18 cellular contexts compared by ENCODE assay signal in genomic region chr10:124321433-124322072, GRCh38.
A peak's percentile ranks its signal among the peaks of the same experiment; 100 is the strongest.
DNase-seq lines count a peak whose midpoint lies in the region; ATAC-seq and TF ChIP-seq lines count a peak whose summit lies in the region.
"Had no signal": no experiment of that assay in that cellular context is flagged by ENCODE, and none has a peak within 500 bp of the region (broad histone marks: within the 10 kb centered on the region; RNA-seq: fewer than 3 reads in every experiment).

No MANE protein-coding gene starts in this region.

- H3K36me3 ChIP-seq in endodermal cell (ENCODE audit: control insufficient read depth, insufficient read depth, low read length) (no peaks in the 10 kb centered on the region), neural progenitor cell (no peaks in the 10 kb centered on the region)

- H3K27ac ChIP-seq in endodermal cell (ENCODE audit: low read depth, low read length) (no peak overlapping the region), neural progenitor cell (no peak overlapping the region)
- H3K27ac ChIP-seq: C4-2B, GM23248 had no signal

- no peak overlapping the region for H3K4me3 Mint-ChIP-seq in activated T-helper 1 cell treated with anti-CD3 and anti-CD28 coated beads, Interleukin-12 subunit alpha, Interleukin-12 subunit beta, Interleukin-2, Interleukin-4 antibody, amounts not matched to agents 30 ng/mL and 10 ng/mL and 1 ng/mL, durations not matched to agents 14 hours and 24 hours and 36 hours
- H3K4me3 Mint-ChIP-seq in endodermal cell: no peak overlapping the region
- H3K4me3 Mint-ChIP-seq in neural progenitor cell: no peak overlapping the region
- H3K4me3 Mint-ChIP-seq in type B pancreatic cell: no peak overlapping the region
- no peak overlapping the region for H3K4me3 Mint-ChIP-seq in activated T-cell treated with anti-CD3 and anti-CD28 coated beads, Interleukin-2, amount 50 U/mL, for 4 hours
- H3K4me3 Mint-ChIP-seq in activated CD8-positive, alpha-beta T cell treated with anti-CD3 and anti-CD28 coated beads, Interleukin-2, amount 10 ng/mL, durations not matched to agents 7 days and 5 days: no peak overlapping the region
- H3K4me3 Mint-ChIP-seq: CD8-positive, alpha-beta T cell had no signal

- no peaks in the 10 kb centered on the region for H3K79me2 ChIP-seq in neural progenitor cell (ENCODE audit: low read depth)

- H3K27me3 ChIP-seq in endodermal cell (ENCODE audit: control insufficient read depth, insufficient read depth, low read length, poor library complexity, severe bottlenecking) (no peaks in the 10 kb centered on the region), neural progenitor cell (no peaks in the 10 kb centered on the region)

- intact Hi-C loops in activated T-helper 1 cell treated with anti-CD3 and anti-CD28 coated beads, Interleukin-12 subunit alpha, Interleukin-12 subunit beta, Interleukin-2, Interleukin-4 antibody, amounts not matched to agents 30 ng/mL and 10 ng/mL and 1 ng/mL, durations not matched to agents 14 hours and 24 hours and 36 hours (cut with micrococcal nuclease): no loop called here

- H2AFZ ChIP-seq in neural progenitor cell (replicated peaks): no peak overlapping the region
- H2AFZ ChIP-seq: GM23248 had no signal

- no peak for DNase-seq in activated T-helper 1 cell treated with anti-CD3 and anti-CD28 coated beads, Interleukin-12 subunit alpha, Interleukin-12 subunit beta, Interleukin-2, Interleukin-4 antibody, amounts not matched to agents 30 ng/mL and 10 ng/mL and 1 ng/mL, durations not matched to agents 14 hours and 24 hours and 36 hours (ENCODE audit: low spot score)
- peak; percentile 28 for DNase-seq in endodermal cell
- DNase-seq in neural progenitor cell (ENCODE audit: low spot score): no peak
- peak; percentile 44 for DNase-seq in type B pancreatic cell (ENCODE audit: extremely low spot score, unreplicated experiment)
- no peak for DNase-seq in activated T-cell treated with anti-CD3 and anti-CD28 coated beads, Interleukin-2, amount 50 U/mL, for 4 hours
- DNase-seq in NCI-H1105 treated with DMSO at 0.1 percent for 48 hours (lab: John Stamatoyannopoulos, UW): no peak
- no peak for DNase-seq in activated CD8-positive, alpha-beta T cell treated with anti-CD3 and anti-CD28 coated beads, Interleukin-2, amount 10 ng/mL, durations not matched to agents 7 days and 5 days
- DNase-seq: GM23248, H7, KBM-7, NCI-H2029, NCI-H446, NCI-H524 treated with DMSO at 0.1 percent for 48 hours, NCI-H774, SIG-M5 had no signal

- H3K36me3 Mint-ChIP-seq in activated T-helper 1 cell treated with anti-CD3 and anti-CD28 coated beads, Interleukin-12 subunit alpha, Interleukin-12 subunit beta, Interleukin-2, Interleukin-4 antibody, amounts not matched to agents 30 ng/mL and 10 ng/mL and 1 ng/mL, durations not matched to agents 14 hours and 24 hours and 36 hours (ENCODE audit: low read depth): no peaks in the 10 kb centered on the region
- H3K36me3 Mint-ChIP-seq in endodermal cell (ENCODE audit: low read depth) (no peaks in the 10 kb centered on the region), neural progenitor cell (no peaks in the 10 kb centered on the region), type B pancreatic cell (no peaks in the 10 kb centered on the region)
- no peaks in the 10 kb centered on the region for H3K36me3 Mint-ChIP-seq in activated T-cell treated with anti-CD3 and anti-CD28 coated beads, Interleukin-2, amount 50 U/mL, for 4 hours (ENCODE audit: insufficient read depth)
- no peaks in the 10 kb centered on the region for H3K36me3 Mint-ChIP-seq in activated CD8-positive, alpha-beta T cell treated with anti-CD3 and anti-CD28 coated beads, Interleukin-2, amount 10 ng/mL, durations not matched to agents 7 days and 5 days (ENCODE audit: low read depth)
- H3K36me3 Mint-ChIP-seq: CD8-positive, alpha-beta T cell had no signal

- no peaks in the 10 kb centered on the region for H3F3A ChIP-seq in neural progenitor cell (ENCODE audit: low read depth)

- H3K4me1 ChIP-seq in endodermal cell (ENCODE audit: control insufficient read depth, insufficient read depth, low read length): no peaks in the 10 kb centered on the region
- H3K4me1 ChIP-seq in neural progenitor cell: no peaks in the 10 kb centered on the region
- H3K4me1 ChIP-seq: Caco-2 had no signal

- no peaks in the 10 kb centered on the region for H3K9me3 ChIP-seq in endodermal cell (ENCODE audit: control insufficient read depth, low read length)
- H3K9me3 ChIP-seq in neural progenitor cell (ENCODE audit: low read depth): no peaks in the 10 kb centered on the region
- H3K9me3 ChIP-seq: Caco-2 had no signal

- no peaks in the 10 kb centered on the region for H3K27me3 Mint-ChIP-seq in activated T-helper 1 cell treated with anti-CD3 and anti-CD28 coated beads, Interleukin-12 subunit alpha, Interleukin-12 subunit beta, Interleukin-2, Interleukin-4 antibody, amounts not matched to agents 30 ng/mL and 10 ng/mL and 1 ng/mL, durations not matched to agents 14 hours and 24 hours and 36 hours (ENCODE audit: insufficient read depth)
- no peaks in the 10 kb centered on the region for H3K27me3 Mint-ChIP-seq in endodermal cell (ENCODE audit: insufficient read depth)
- peaks cover 2% of the 10 kb centered on the region for H3K27me3 Mint-ChIP-seq in neural progenitor cell (ENCODE audit: insufficient read depth, low read depth)
- peaks cover 5% of the 10 kb centered on the region for H3K27me3 Mint-ChIP-seq in type B pancreatic cell
- peaks cover 4% of the 10 kb centered on the region for H3K27me3 Mint-ChIP-seq in activated T-cell treated with anti-CD3 and anti-CD28 coated beads, Interleukin-2, amount 50 U/mL, for 4 hours (ENCODE audit: low read depth)
- no peaks in the 10 kb centered on the region for H3K27me3 Mint-ChIP-seq in activated CD8-positive, alpha-beta T cell treated with anti-CD3 and anti-CD28 coated beads, Interleukin-2, amount 10 ng/mL, durations not matched to agents 7 days and 5 days (ENCODE audit: low read depth)

- POLR2A ChIA-PET in activated CD8-positive, alpha-beta T cell treated with anti-CD3 and anti-CD28 coated beads, Interleukin-2, amount 10 ng/mL, durations not matched to agents 7 days and 5 days (lab: Charles Lee): no interaction called here

- no peaks in the 10 kb centered on the region for H4K20me1 ChIP-seq in neural progenitor cell (ENCODE audit: low read depth)

- TF ChIP-seq CTCF in endodermal cell (conservative IDR thresholded peaks at IDR 0.05): no peak
- no peak for TF ChIP-seq CTCF in neural progenitor cell (IDR thresholded peaks at IDR 0.05)
- TF ChIP-seq CTCF in type B pancreatic cell (conservative IDR thresholded peaks at IDR 0.05): no peak

- H3K4me3 ChIP-seq in endodermal cell (ENCODE audit: low read length) (no peak overlapping the region), neural progenitor cell (no peak overlapping the region)
- H3K4me3 ChIP-seq: GM23248 had no signal

- H3K9me3 Mint-ChIP-seq in activated T-helper 1 cell treated with anti-CD3 and anti-CD28 coated beads, Interleukin-12 subunit alpha, Interleukin-12 subunit beta, Interleukin-2, Interleukin-4 antibody, amounts not matched to agents 30 ng/mL and 10 ng/mL and 1 ng/mL, durations not matched to agents 14 hours and 24 hours and 36 hours: no peaks in the 10 kb centered on the region
- no peaks in the 10 kb centered on the region for H3K9me3 Mint-ChIP-seq in endodermal cell
- H3K9me3 Mint-ChIP-seq in neural progenitor cell: no peaks in the 10 kb centered on the region
- no peaks in the 10 kb centered on the region for H3K9me3 Mint-ChIP-seq in type B pancreatic cell
- no peaks in the 10 kb centered on the region for H3K9me3 Mint-ChIP-seq in activated T-cell treated with anti-CD3 and anti-CD28 coated beads, Interleukin-2, amount 50 U/mL, for 4 hours
- no peaks in the 10 kb centered on the region for H3K9me3 Mint-ChIP-seq in activated CD8-positive, alpha-beta T cell treated with anti-CD3 and anti-CD28 coated beads, Interleukin-2, amount 10 ng/mL, durations not matched to agents 7 days and 5 days (ENCODE audit: insufficient read depth)
- H3K9me3 Mint-ChIP-seq: CD8-positive, alpha-beta T cell had no signal

- H3K27ac Mint-ChIP-seq in activated T-helper 1 cell treated with anti-CD3 and anti-CD28 coated beads, Interleukin-12 subunit alpha, Interleukin-12 subunit beta, Interleukin-2, Interleukin-4 antibody, amounts not matched to agents 30 ng/mL and 10 ng/mL and 1 ng/mL, durations not matched to agents 14 hours and 24 hours and 36 hours: peak overlapping the region; percentile 44
- no peak overlapping the region for H3K27ac Mint-ChIP-seq in endodermal cell
- H3K27ac Mint-ChIP-seq in neural progenitor cell: peak overlapping the region; percentile 33
- H3K27ac Mint-ChIP-seq in type B pancreatic cell: peak overlapping the region; percentile 52
- H3K27ac Mint-ChIP-seq in activated CD8-positive, alpha-beta T cell treated with anti-CD3 and anti-CD28 coated beads, Interleukin-2, amount 10 ng/mL, durations not matched to agents 7 days and 5 days: no peak overlapping the region
- H3K27ac Mint-ChIP-seq: CD8-positive, alpha-beta T cell had no signal

- WGBS in endodermal cell (ENCODE audit: insufficient coverage in 1 of 2, insufficient read length in 1 of 2), 2 experiments: 95 to 98% methylated on average over 18 to 19 of the region's 19 CpGs

- no peaks in the 10 kb centered on the region for H3K4me1 Mint-ChIP-seq in activated T-helper 1 cell treated with anti-CD3 and anti-CD28 coated beads, Interleukin-12 subunit alpha, Interleukin-12 subunit beta, Interleukin-2, Interleukin-4 antibody, amounts not matched to agents 30 ng/mL and 10 ng/mL and 1 ng/mL, durations not matched to agents 14 hours and 24 hours and 36 hours (ENCODE audit: low read depth)
- no peaks in the 10 kb centered on the region for H3K4me1 Mint-ChIP-seq in endodermal cell
- H3K4me1 Mint-ChIP-seq in neural progenitor cell: peaks cover 5% of the 10 kb centered on the region
- H3K4me1 Mint-ChIP-seq in type B pancreatic cell (ENCODE audit: unreplicated experiment): peaks cover 7% of the 10 kb centered on the region
- no peaks in the 10 kb centered on the region for H3K4me1 Mint-ChIP-seq in activated T-cell treated with anti-CD3 and anti-CD28 coated beads, Interleukin-2, amount 50 U/mL, for 4 hours (ENCODE audit: low read depth)
- H3K4me1 Mint-ChIP-seq in activated CD8-positive, alpha-beta T cell treated with anti-CD3 and anti-CD28 coated beads, Interleukin-2, amount 10 ng/mL, durations not matched to agents 7 days and 5 days (ENCODE audit: low read depth): no peaks in the 10 kb centered on the region

- CTCF ChIA-PET in activated CD8-positive, alpha-beta T cell treated with anti-CD3 and anti-CD28 coated beads, Interleukin-2, amount 10 ng/mL, durations not matched to agents 7 days and 5 days (lab: Charles Lee): no interaction called here

- H3K9ac ChIP-seq in endodermal cell (ENCODE audit: extremely low read depth, low read length, poor library complexity, severe bottlenecking) (no peak overlapping the region), neural progenitor cell (no peak overlapping the region)
- H3K9ac ChIP-seq: GM23248 had no signal

- no peak overlapping the region for H3K4me2 ChIP-seq in neural progenitor cell

- ATAC-seq in activated T-cell treated with anti-CD3 and anti-CD28 coated beads, Interleukin-2, amount 50 U/mL, for 4 hours: no peak
- no peak for ATAC-seq in activated CD8-positive, alpha-beta T cell treated with anti-CD3 and anti-CD28 coated beads, Interleukin-2, amount 10 ng/mL, durations not matched to agents 7 days and 5 days
- ATAC-seq: CD8-positive, alpha-beta T cell had no signal

Comparison
In these comparisons a context has a peak if more than half of its experiments do, and no peak if none do; other contexts are left out.
1. DNase-seq: peak in endodermal cell (single experiment) and type B pancreatic cell (single experiment); none in activated T-helper 1 cell treated with anti-CD3 and anti-CD28 coated beads, Interleukin-12 subunit alpha, Interleukin-12 subunit beta, Interleukin-2, Interleukin-4 antibody, amounts not matched to agents 30 ng/mL and 10 ng/mL and 1 ng/mL, durations not matched to agents 14 hours and 24 hours and 36 hours (single experiment), neural progenitor cell (single experiment), activated T-cell treated with anti-CD3 and anti-CD28 coated beads, Interleukin-2, amount 50 U/mL, for 4 hours (single experiment), NCI-H1105 treated with DMSO at 0.1 percent for 48 hours (single experiment) and activated CD8-positive, alpha-beta T cell treated with anti-CD3 and anti-CD28 coated beads, Interleukin-2, amount 10 ng/mL, durations not matched to agents 7 days and 5 days (single experiment).
2. H3K27ac Mint-ChIP-seq: peak in activated T-helper 1 cell treated with anti-CD3 and anti-CD28 coated beads, Interleukin-12 subunit alpha, Interleukin-12 subunit beta, Interleukin-2, Interleukin-4 antibody, amounts not matched to agents 30 ng/mL and 10 ng/mL and 1 ng/mL, durations not matched to agents 14 hours and 24 hours and 36 hours (single experiment), neural progenitor cell (single experiment) and type B pancreatic cell (single experiment); none in endodermal cell (single experiment) and activated CD8-positive, alpha-beta T cell treated with anti-CD3 and anti-CD28 coated beads, Interleukin-2, amount 10 ng/mL, durations not matched to agents 7 days and 5 days (single experiment).